Comparison of ENCODE assay signal across 20 cellular contexts in genomic region chr7:21106296-21106732, GRCh38.
"Had no signal": no experiment of that assay in that cellular context is flagged by ENCODE, and none has a peak within 500 bp of the region (broad histone marks: within the 10 kb centered on the region; RNA-seq: fewer than 3 reads in every experiment).

No MANE protein-coding gene starts in this region.

- H3K27ac ChIP-seq: hepatocyte, pancreas, psoas muscle, thyroid gland had no signal

- H3K36me3 ChIP-seq: pancreas, thyroid gland had no signal

- H3K9me3 ChIP-seq: pancreas, psoas muscle, thyroid gland had no signal

- DNase-seq: activated CD4-positive, alpha-beta T cell treated with anti-CD3 and anti-CD28 coated beads, Interleukin-2, amount 50 U/mL, for 48 hours; activated CD8-positive, alpha-beta memory T cell treated with anti-CD3 and anti-CD28 coated beads, Interleukin-2, amount 50 U/mL, for 48 hours; activated naive CD4-positive, alpha-beta T cell treated with anti-CD3 and anti-CD28 coated beads, Interleukin-2, amount 50 U/mL, for 16 hours; activated naive CD8-positive, alpha-beta T cell treated with anti-CD3 and anti-CD28 coated beads, Interleukin-2, amount 50 U/mL, for 24 hours; activated T-cell treated with anti-CD3 and anti-CD28 coated beads, Interleukin-2, amount 50 U/mL, for 4 hours; dermis blood vessel endothelial cell; effector CD8-positive, alpha-beta T cell; glutamatergic neuron; immature natural killer cell; nephron progenitor cell; pancreas; psoas muscle; right cardiac atrium; stimulated activated CD4-positive, alpha-beta T cell treated with anti-CD3 and anti-CD28 coated beads, Interleukin-1b, Interleukin-23, amount 100 ng/mL, for 48 hours; substantia nigra; T-helper 1 cell; thyroid gland had no signal

- H3K4me1 ChIP-seq: pancreas, psoas muscle had no signal

- ATAC-seq: esophagus mucosa, pancreas, psoas muscle, right cardiac atrium, WTC11 had no signal

- H3K4me3 ChIP-seq: hepatocyte, pancreas, psoas muscle, thyroid gland had no signal

- H3K27me3 ChIP-seq: hepatocyte, pancreas, thyroid gland had no signal
